ENCODE assay signal across 1 cellular context in the genomic region with DNA sequence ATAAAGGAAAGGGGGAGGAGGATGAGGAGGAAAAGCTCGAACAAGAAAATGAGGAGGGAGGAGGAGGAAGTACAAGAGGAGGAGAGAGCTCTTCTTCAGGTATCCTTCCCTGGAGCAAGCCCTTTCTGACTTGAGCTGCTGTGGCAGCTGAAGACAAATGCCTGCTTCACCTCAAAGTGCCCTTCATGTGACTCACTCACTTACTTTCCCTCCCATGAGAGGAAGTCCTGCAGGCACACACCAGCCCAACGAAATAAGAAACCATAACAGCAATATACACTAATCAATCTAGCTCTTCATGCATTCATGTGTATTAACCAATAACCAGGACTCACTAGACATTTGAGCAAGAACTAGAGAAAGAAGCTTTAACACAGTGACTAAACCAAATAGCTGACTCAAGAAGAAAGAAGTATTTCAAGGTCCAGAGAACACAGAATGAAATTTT.
TF ChIP-seq lines count a peak whose summit lies in the region.

No MANE protein-coding gene starts in this region.

TF ChIP-seq in GM12878, 131 proteins besides CTCF, POLR2A, EP300 and RAD21 (continued from another document):
- TF ChIP-seq, protein P1, sequence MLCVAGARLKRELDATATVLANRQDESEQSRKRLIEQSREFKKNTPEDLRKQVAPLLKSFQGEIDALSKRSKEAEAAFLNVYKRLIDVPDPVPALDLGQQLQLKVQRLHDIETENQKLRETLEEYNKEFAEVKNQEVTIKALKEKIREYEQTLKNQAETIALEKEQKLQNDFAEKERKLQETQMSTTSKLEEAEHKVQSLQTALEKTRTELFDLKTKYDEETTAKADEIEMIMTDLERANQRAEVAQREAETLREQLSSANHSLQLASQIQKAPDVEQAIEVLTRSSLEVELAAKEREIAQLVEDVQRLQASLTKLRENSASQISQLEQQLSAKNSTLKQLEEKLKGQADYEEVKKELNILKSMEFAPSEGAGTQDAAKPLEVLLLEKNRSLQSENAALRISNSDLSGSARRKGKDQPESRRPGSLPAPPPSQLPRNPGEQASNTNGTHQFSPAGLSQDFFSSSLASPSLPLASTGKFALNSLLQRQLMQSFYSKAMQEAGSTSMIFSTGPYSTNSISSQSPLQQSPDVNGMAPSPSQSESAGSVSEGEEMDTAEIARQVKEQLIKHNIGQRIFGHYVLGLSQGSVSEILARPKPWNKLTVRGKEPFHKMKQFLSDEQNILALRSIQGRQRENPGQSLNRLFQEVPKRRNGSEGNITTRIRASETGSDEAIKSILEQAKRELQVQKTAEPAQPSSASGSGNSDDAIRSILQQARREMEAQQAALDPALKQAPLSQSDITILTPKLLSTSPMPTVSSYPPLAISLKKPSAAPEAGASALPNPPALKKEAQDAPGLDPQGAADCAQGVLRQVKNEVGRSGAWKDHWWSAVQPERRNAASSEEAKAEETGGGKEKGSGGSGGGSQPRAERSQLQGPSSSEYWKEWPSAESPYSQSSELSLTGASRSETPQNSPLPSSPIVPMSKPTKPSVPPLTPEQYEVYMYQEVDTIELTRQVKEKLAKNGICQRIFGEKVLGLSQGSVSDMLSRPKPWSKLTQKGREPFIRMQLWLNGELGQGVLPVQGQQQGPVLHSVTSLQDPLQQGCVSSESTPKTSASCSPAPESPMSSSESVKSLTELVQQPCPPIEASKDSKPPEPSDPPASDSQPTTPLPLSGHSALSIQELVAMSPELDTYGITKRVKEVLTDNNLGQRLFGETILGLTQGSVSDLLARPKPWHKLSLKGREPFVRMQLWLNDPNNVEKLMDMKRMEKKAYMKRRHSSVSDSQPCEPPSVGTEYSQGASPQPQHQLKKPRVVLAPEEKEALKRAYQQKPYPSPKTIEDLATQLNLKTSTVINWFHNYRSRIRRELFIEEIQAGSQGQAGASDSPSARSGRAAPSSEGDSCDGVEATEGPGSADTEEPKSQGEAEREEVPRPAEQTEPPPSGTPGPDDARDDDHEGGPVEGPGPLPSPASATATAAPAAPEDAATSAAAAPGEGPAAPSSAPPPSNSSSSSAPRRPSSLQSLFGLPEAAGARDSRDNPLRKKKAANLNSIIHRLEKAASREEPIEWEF (IDR thresholded peaks at IDR 0.05; ENCODE audit: insufficient replicate concordance, low read depth, low read length) = peak; percentile 94
- TF ChIP-seq MEF2B (IDR thresholded peaks at IDR 0.05; ENCODE audit: partially characterized antibody, poor library complexity, severe bottlenecking) (peak; percentile 89), MTA2 (IDR thresholded peaks at IDR 0.05; ENCODE audit: low read depth) (peak; percentile 97), SPI1 (IDR thresholded peaks at IDR 0.05; ENCODE audit: borderline replicate concordance, insufficient read depth, low read depth, low read length) (peak; percentile 82), SMAD1 (IDR thresholded peaks at IDR 0.05; ENCODE audit: low read depth, partially characterized antibody) (peak; percentile 32), RELA (IDR thresholded peaks at IDR 0.05; ENCODE audit: borderline replicate concordance, partially characterized antibody) (peak; percentile 45), TBL1XR1 (IDR thresholded peaks at IDR 0.05; ENCODE audit: low read depth, low read length) (peak; percentile 24; the same call in 1 of the 2 replicates), IKZF1 (conservative IDR thresholded peaks at IDR 0.05) (peak; percentile 71; the same call in 1 of the 2 replicates), NBN (IDR thresholded peaks at IDR 0.05) (peak; percentile 76; the same call in 1 of the 2 replicates), MTA3 (IDR thresholded peaks at IDR 0.05; ENCODE audit: borderline replicate concordance, low read length) (peak; percentile 77), ATF7 (IDR thresholded peaks at IDR 0.05; ENCODE audit: low read depth) (peak; percentile 71), TCF12 (IDR thresholded peaks at IDR 0.05; ENCODE audit: low read depth, low read length) (0 out of 2 replicates have a peak, but pooled peaks have one; percentile 23), YY1 (IDR thresholded peaks at IDR 0.05; ENCODE audit: low read depth, low read length) (no peak), BCL11A (IDR thresholded peaks at IDR 0.05; ENCODE audit: low read depth, low read length) (peak; percentile 80), BMI1 (IDR thresholded peaks at IDR 0.05; ENCODE audit: borderline replicate concordance) (peak; percentile 82), RUNX3 (IDR thresholded peaks at IDR 0.05; ENCODE audit: low read length) (peak; percentile 86), EED (IDR thresholded peaks at IDR 0.05; ENCODE audit: low read depth) (peak; percentile 80), IKZF2 (IDR thresholded peaks at IDR 0.05) (peak; percentile 79 to 85)
- TF ChIP-seq, protein P2, sequence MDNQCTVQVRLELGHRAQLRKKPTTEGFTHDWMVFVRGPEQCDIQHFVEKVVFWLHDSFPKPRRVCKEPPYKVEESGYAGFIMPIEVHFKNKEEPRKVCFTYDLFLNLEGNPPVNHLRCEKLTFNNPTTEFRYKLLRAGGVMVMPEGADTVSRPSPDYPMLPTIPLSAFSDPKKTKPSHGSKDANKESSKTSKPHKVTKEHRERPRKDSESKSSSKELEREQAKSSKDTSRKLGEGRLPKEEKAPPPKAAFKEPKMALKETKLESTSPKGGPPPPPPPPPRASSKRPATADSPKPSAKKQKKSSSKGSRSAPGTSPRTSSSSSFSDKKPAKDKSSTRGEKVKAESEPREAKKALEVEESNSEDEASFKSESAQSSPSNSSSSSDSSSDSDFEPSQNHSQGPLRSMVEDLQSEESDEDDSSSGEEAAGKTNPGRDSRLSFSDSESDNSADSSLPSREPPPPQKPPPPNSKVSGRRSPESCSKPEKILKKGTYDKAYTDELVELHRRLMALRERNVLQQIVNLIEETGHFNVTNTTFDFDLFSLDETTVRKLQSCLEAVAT (IDR thresholded peaks at IDR 0.05) = peak; percentile 66; the same call in 1 of the 2 replicates
- TF ChIP-seq, protein P3, sequence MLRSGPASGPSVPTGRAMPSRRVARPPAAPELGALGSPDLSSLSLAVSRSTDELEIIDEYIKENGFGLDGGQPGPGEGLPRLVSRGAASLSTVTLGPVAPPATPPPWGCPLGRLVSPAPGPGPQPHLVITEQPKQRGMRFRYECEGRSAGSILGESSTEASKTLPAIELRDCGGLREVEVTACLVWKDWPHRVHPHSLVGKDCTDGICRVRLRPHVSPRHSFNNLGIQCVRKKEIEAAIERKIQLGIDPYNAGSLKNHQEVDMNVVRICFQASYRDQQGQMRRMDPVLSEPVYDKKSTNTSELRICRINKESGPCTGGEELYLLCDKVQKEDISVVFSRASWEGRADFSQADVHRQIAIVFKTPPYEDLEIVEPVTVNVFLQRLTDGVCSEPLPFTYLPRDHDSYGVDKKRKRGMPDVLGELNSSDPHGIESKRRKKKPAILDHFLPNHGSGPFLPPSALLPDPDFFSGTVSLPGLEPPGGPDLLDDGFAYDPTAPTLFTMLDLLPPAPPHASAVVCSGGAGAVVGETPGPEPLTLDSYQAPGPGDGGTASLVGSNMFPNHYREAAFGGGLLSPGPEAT (IDR thresholded peaks at IDR 0.05; ENCODE audit: low read depth) = peak; percentile 56; the same call in 1 of the 2 replicates
- TF ChIP-seq, protein P4, sequence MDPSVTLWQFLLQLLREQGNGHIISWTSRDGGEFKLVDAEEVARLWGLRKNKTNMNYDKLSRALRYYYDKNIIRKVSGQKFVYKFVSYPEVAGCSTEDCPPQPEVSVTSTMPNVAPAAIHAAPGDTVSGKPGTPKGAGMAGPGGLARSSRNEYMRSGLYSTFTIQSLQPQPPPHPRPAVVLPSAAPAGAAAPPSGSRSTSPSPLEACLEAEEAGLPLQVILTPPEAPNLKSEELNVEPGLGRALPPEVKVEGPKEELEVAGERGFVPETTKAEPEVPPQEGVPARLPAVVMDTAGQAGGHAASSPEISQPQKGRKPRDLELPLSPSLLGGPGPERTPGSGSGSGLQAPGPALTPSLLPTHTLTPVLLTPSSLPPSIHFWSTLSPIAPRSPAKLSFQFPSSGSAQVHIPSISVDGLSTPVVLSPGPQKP (IDR thresholded peaks at IDR 0.05; ENCODE audit: low read depth, low read length) = no peak
- TF ChIP-seq, protein P5, sequence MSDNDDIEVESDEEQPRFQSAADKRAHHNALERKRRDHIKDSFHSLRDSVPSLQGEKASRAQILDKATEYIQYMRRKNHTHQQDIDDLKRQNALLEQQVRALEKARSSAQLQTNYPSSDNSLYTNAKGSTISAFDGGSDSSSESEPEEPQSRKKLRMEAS (IDR thresholded peaks at IDR 0.05; ENCODE audit: low read depth, low read length) = no peak
